Comparison of ENCODE assay signal across 21 cellular contexts in genomic region chr15:73246411-73246810, GRCh38.
"Had no signal": no experiment of that assay in that cellular context is flagged by ENCODE, and none has a peak within 500 bp of the region (broad histone marks: within the 10 kb centered on the region; RNA-seq: fewer than 3 reads in every experiment).

No MANE protein-coding gene starts in this region.

- H3K36me3 ChIP-seq: left lung had no signal

- H3K4me1 Mint-ChIP-seq: mesothelial cell of epicardium had no signal

- H3K27me3 ChIP-seq: colonic mucosa, dorsolateral prefrontal cortex, esophagus squamous epithelium, gastrocnemius medialis, heart right ventricle, left lung had no signal

- DNase-seq: cerebellar nuclear complex; colonic mucosa; cortex of kidney; dermis blood vessel endothelial cell; dorsolateral prefrontal cortex; effector CD4-positive, alpha-beta T cell; effector memory CD4-positive, alpha-beta T cell; esophagus squamous epithelium; foreskin fibroblast; foreskin melanocyte; gastrocnemius medialis; glutamatergic neuron; head of caudate nucleus; heart right ventricle; left cardiac atrium; left lung; left ventricle myocardium superior; lower lobe of right lung; mesenchymal stem cell; mucosa of descending colon had no signal

- H3K4me1 ChIP-seq: colonic mucosa, esophagus squamous epithelium, gastrocnemius medialis, heart right ventricle, left lung, lower lobe of right lung had no signal

- H3K27ac ChIP-seq: colonic mucosa, dorsolateral prefrontal cortex, esophagus squamous epithelium, gastrocnemius medialis, heart right ventricle, left lung, lower lobe of right lung had no signal

- H3K27ac Mint-ChIP-seq: mesothelial cell of epicardium had no signal

- H3K9me3 Mint-ChIP-seq: mesothelial cell of epicardium had no signal

- H3K4me3 ChIP-seq: colonic mucosa, dorsolateral prefrontal cortex, esophagus squamous epithelium, gastrocnemius medialis, heart right ventricle, left lung, lower lobe of right lung, mucosa of descending colon had no signal

- H3K9me3 ChIP-seq: colonic mucosa, esophagus squamous epithelium, gastrocnemius medialis, heart right ventricle, left lung, lower lobe of right lung, mucosa of descending colon had no signal

- H3K4me3 Mint-ChIP-seq: mesothelial cell of epicardium had no signal
